14 cellular contexts compared by ENCODE assay signal in genomic region chr11:34072041-34072440, GRCh38. TPM values are rescaled to one million over a fixed set of nuclear protein-coding genes. Genes with fewer than 3 reads are reported as not detected.
DNase-seq lines count a peak whose midpoint lies in the region; ATAC-seq and TF ChIP-seq lines count a peak whose summit lies in the region.
"Had no signal": no experiment of that assay in that cellular context is flagged by ENCODE, and none has a peak within 500 bp of the region (broad histone marks: within the 10 kb centered on the region; RNA-seq: fewer than 3 reads in every experiment).

No MANE protein-coding gene starts in this region.

- no peak overlapping the region for H3K4me3 ChIP-seq in breast epithelium
- H3K4me3 ChIP-seq in PC-9: no peak overlapping the region
- no peak overlapping the region for H3K4me3 ChIP-seq in lower leg skin (ENCODE audit: low read depth, poor library complexity, severe bottlenecking)

- WGBS in lower leg skin, 2 donors: 74 to 89% methylated on average over 3 of the region's 3 CpGs

- no peaks in the 10 kb centered on the region for H3K9me2 ChIP-seq in PC-9 (ENCODE audit: insufficient read depth)

- TF ChIP-seq CTCF in MCF 10A (IDR thresholded peaks at IDR 0.05; ENCODE audit: unreplicated experiment): no peak
- no peak for TF ChIP-seq CTCF in breast epithelium (IDR thresholded peaks at IDR 0.05)
- TF ChIP-seq CTCF in CD4-positive, alpha-beta T cell (IDR thresholded peaks at IDR 0.05): no peak
- TF ChIP-seq CTCF in PC-9 (conservative IDR thresholded peaks at IDR 0.05): no peak
- no peak for TF ChIP-seq CTCF in lower leg skin (IDR thresholded peaks at IDR 0.05)
- no peak for TF ChIP-seq CTCF in GM13977 (IDR thresholded peaks at IDR 0.05; ENCODE audit: extremely low read depth, insufficient read depth, missing control alignments)

- peaks cover 0 to 5% of the 10 kb centered on the region in 2 donors for H3K4me1 ChIP-seq in breast epithelium
- peaks cover 43% of the 10 kb centered on the region for H3K4me1 ChIP-seq in PC-9 (replicated peaks; ENCODE audit: insufficient read depth)
- H3K4me1 ChIP-seq: BE2C had no signal

- BruUV-seq in MCF 10A (replicated peaks; lab: Mats Ljungman, UMichigan) (TSS peak; percentile 21), PC-9 (replicated peaks; lab: Mats Ljungman, UMichigan) (no TSS peak)

- H3K4me2 ChIP-seq in PC-9: no peak overlapping the region

- no peak overlapping the region for H3K27ac Mint-ChIP-seq in MCF 10A (ENCODE audit: low read depth, unreplicated experiment)
- peak overlapping the region; percentile 67 for H3K27ac Mint-ChIP-seq in CD4-positive, alpha-beta T cell
- H3K27ac Mint-ChIP-seq in immature natural killer cell: peak overlapping the region in 4 of 6 donors; percentile 37 to 74 (median 52)

- POLR2A ChIA-PET in MCF 10A (lab: Yijun Ruan, JAX): interaction anchor here (1.2 to 2.3 kb wide), 3 partner anchors 9 to 75 kb away, joined by 3 to 13 read pairs (median 6); no protein-coding TSS in a partner anchor
- POLR2A ChIA-PET in CD4-positive, alpha-beta T cell (lab: Charles Lee): interaction anchor here (0.6 to 0.7 kb wide), 2 partner anchors 15 to 387 kb away, joined by 3 read pairs; no protein-coding TSS in a partner anchor
- POLR2A ChIA-PET in PC-9 (lab: Charles Lee; ENCODE audit: unreplicated experiment): no interaction called here

- peaks cover 73% of the 10 kb centered on the region for H3K36me3 Mint-ChIP-seq in MCF 10A (ENCODE audit: insufficient read depth, unreplicated experiment)
- peaks cover 81% of the 10 kb centered on the region for H3K36me3 Mint-ChIP-seq in CD4-positive, alpha-beta T cell (ENCODE audit: low read depth)
- H3K36me3 Mint-ChIP-seq in immature natural killer cell: peaks cover 7 to 15% (median 8%) of the 10 kb centered on the region in 3 donors

- peaks cover 92% of the 10 kb centered on the region for H3K79me2 ChIP-seq in PC-9 (ENCODE audit: low read depth)

- H3K4me3 Mint-ChIP-seq in MCF 10A (ENCODE audit: unreplicated experiment) (no peak overlapping the region), immature natural killer cell (peak overlapping the region in 4 of 5 donors; percentile 22 to 60 (median 47))
- no peak overlapping the region for H3K4me3 Mint-ChIP-seq in CD4-positive, alpha-beta T cell
- H3K4me3 Mint-ChIP-seq: CD8-positive, alpha-beta T cell had no signal

- H3K9me3 ChIP-seq in breast epithelium (no peaks in the 10 kb centered on the region), PC-9 (ENCODE audit: insufficient read depth, low read depth) (no peaks in the 10 kb centered on the region)
- no peaks in the 10 kb centered on the region for H3K9me3 ChIP-seq in CD4-positive, alpha-beta T cell (ENCODE audit: control insufficient read depth, low read length)
- H3K9me3 ChIP-seq: BE2C had no signal

- H3F3A ChIP-seq in PC-9 (ENCODE audit: insufficient read depth, low read depth): peaks cover 75% of the 10 kb centered on the region

- H3K4me1 Mint-ChIP-seq in MCF 10A (ENCODE audit: insufficient read depth, unreplicated experiment) (peaks cover 27% of the 10 kb centered on the region), immature natural killer cell (peaks cover 52 to 82% of the 10 kb centered on the region in 2 donors)
- H3K4me1 Mint-ChIP-seq in CD4-positive, alpha-beta T cell (ENCODE audit: low read depth): peaks cover 71% of the 10 kb centered on the region

- H3K27ac ChIP-seq in breast epithelium (no peak overlapping the region), PC-9 (peak overlapping the region; percentile 92; the same call in 1 of the 2 replicates)
- H3K27ac ChIP-seq in CD4-positive, alpha-beta T cell (ENCODE audit: low read depth, low read length): no peak overlapping the region
- H3K27ac ChIP-seq: C4-2B, HL-60 had no signal

- H3K27me3 ChIP-seq in breast epithelium: no peaks in the 10 kb centered on the region
- no peaks in the 10 kb centered on the region for H3K27me3 ChIP-seq in CD4-positive, alpha-beta T cell (ENCODE audit: control insufficient read depth, insufficient read depth, low read length)
- H3K27me3 ChIP-seq in PC-9 (ENCODE audit: insufficient read depth, low read depth): no peaks in the 10 kb centered on the region
- H3K27me3 ChIP-seq: BE2C had no signal

- H2AFZ ChIP-seq in PC-9: no peak overlapping the region

- no peak for TF ChIP-seq POLR2A in breast epithelium (IDR thresholded peaks at IDR 0.05)
- no peak for TF ChIP-seq POLR2A in lower leg skin (IDR thresholded peaks at IDR 0.05)

- H4K20me1 ChIP-seq in PC-9 (ENCODE audit: insufficient read depth): peaks cover 78% of the 10 kb centered on the region

- H3K27me3 Mint-ChIP-seq in MCF 10A (ENCODE audit: insufficient read depth, unreplicated experiment): no peaks in the 10 kb centered on the region
- no peaks in the 10 kb centered on the region for H3K27me3 Mint-ChIP-seq in CD4-positive, alpha-beta T cell
- H3K27me3 Mint-ChIP-seq in immature natural killer cell (ENCODE audit: low read depth in 3 of 3): no peaks in the 10 kb centered on the region

- intact Hi-C loops in MCF 10A (cut with micrococcal nuclease): no loop called here
- intact Hi-C loops in breast epithelium (cut with DNase I; ENCODE audit: low total_unique reads): no loop called here
- intact Hi-C loops in CD4-positive, alpha-beta T cell (cut with DNase I, micrococcal nuclease): loop anchor here (5.0 kb wide), 2 partner anchors 35 to 75 kb away; partner anchors contain the start of gene NAT10 (in 1 of the 2)
- intact Hi-C loops in PC-9 (cut with micrococcal nuclease; ENCODE audit: unreplicated experiment): no loop called here
- intact Hi-C loops in lower leg skin (cut with DNase I; ENCODE audit: low total_unique reads): no loop called here

- no peaks in the 10 kb centered on the region for H3K9me3 Mint-ChIP-seq in MCF 10A (ENCODE audit: unreplicated experiment)
- no peaks in the 10 kb centered on the region for H3K9me3 Mint-ChIP-seq in CD4-positive, alpha-beta T cell
- H3K9me3 Mint-ChIP-seq in immature natural killer cell: no peaks in the 10 kb centered on the region
- H3K9me3 Mint-ChIP-seq: CD8-positive, alpha-beta T cell had no signal

- no peak for ATAC-seq in CD4-positive, alpha-beta T cell (ENCODE audit: poor library complexity)
- ATAC-seq: CD8-positive, alpha-beta T cell had no signal

- no peak for DNase-seq in MCF 10A (ENCODE audit: unreplicated experiment)
- no peak for DNase-seq in breast epithelium (ENCODE audit: low spot score in 2 of 2)
- no peak for DNase-seq in CD4-positive, alpha-beta T cell
- no peak for DNase-seq in PC-9
- DNase-seq in immature natural killer cell: peak in 1 of 3 donors; percentile 23
- DNase-seq in lower leg skin (ENCODE audit: low spot score in 2 of 2): no peak
- no peak for DNase-seq in GM13977 (ENCODE audit: low spot score)
- DNase-seq: BE2C; CD8-positive, alpha-beta T cell; DMS53; GF-D8; HCEC 1CT had no signal

- peaks cover 6% of the 10 kb centered on the region for H3K36me3 ChIP-seq in breast epithelium
- H3K36me3 ChIP-seq in PC-9 (ENCODE audit: low read depth): peaks cover 42% of the 10 kb centered on the region

- in situ Hi-C loops in GM13977 (cut with MboI; ENCODE audit: low pct_unique_long_range_greater_than_20kb, low sequenced_read_pairs, unreplicated experiment): no loop called here

- CTCF ChIA-PET in MCF 10A (lab: Yijun Ruan, JAX): interaction anchor here (0.7 to 3.5 kb wide), 2 partner anchors 9 to 75 kb away, joined by 3 to 17 read pairs; no protein-coding TSS in a partner anchor
- CTCF ChIA-PET in CD4-positive, alpha-beta T cell (lab: Charles Lee): interaction anchor here (0.7 kb wide), 1 partner anchor 9 kb away, joined by 3 read pairs; no protein-coding TSS in a partner anchor
- CTCF ChIA-PET in PC-9 (lab: Charles Lee): interaction anchor here (0.6 to 0.7 kb wide), 2 partner anchors 75 to 209 kb away, joined by 3 to 6 read pairs; no protein-coding TSS in a partner anchor

RNA-seq across cellular contexts. Expression of gene CAPRIN1, which starts 20.5 kb away (rescaled TPM):
- total RNA-seq in MCF 10A (2022) (190 and 219 TPM in 2 replicates), breast epithelium (100 to 1,000 TPM; 148 to 198 (median 167) TPM), PC-9 (2021) (258 and 289 TPM in 2 replicates), lower leg skin (100 to 1,000 TPM in 2 of 4 donors, 10 to 100 TPM in 2; 89.6 to 126 (median 103) TPM)
- total RNA-seq in CD4-positive, alpha-beta T cell: 100 to 1,000 TPM; 107 TPM
- 10 to 100 TPM; 27.8 to 71.2 (median 43.3) TPM for polyA plus RNA-seq in immature natural killer cell

RNA-seq across cellular contexts. Expression of gene NAT10, which starts 33.4 kb away (rescaled TPM):
- total RNA-seq in MCF 10A (2022) (68.9 and 89.5 TPM in 2 replicates), breast epithelium (10 to 100 TPM; 22.6 to 41.0 (median 31.5) TPM), PC-9 (2021) (53.2 and 62.3 TPM in 2 replicates), lower leg skin (10 to 100 TPM; 25.2 to 37.0 (median 27.9) TPM)
- 10 to 100 TPM; 50.1 to 55.6 TPM for total RNA-seq in CD4-positive, alpha-beta T cell
- 10 to 100 TPM in 2 of 3 donors, 1 to 10 TPM in 1; 7.7 to 31.8 (median 16.8) TPM for polyA plus RNA-seq in immature natural killer cell

Comparison
In these comparisons a context has a peak if more than half of its experiments do, and no peak if none do; other contexts are left out.
1. H3K4me3 Mint-ChIP-seq: peak in immature natural killer cell (4 of 5); none in MCF 10A (single experiment) and CD4-positive, alpha-beta T cell (single experiment).
2. intact Hi-C loops: an anchor here in CD4-positive, alpha-beta T cell (5.0 kb wide); none called in MCF 10A, breast epithelium, PC-9 and lower leg skin.